ENCODE assay signal across 12 cellular contexts in the genomic region with DNA sequence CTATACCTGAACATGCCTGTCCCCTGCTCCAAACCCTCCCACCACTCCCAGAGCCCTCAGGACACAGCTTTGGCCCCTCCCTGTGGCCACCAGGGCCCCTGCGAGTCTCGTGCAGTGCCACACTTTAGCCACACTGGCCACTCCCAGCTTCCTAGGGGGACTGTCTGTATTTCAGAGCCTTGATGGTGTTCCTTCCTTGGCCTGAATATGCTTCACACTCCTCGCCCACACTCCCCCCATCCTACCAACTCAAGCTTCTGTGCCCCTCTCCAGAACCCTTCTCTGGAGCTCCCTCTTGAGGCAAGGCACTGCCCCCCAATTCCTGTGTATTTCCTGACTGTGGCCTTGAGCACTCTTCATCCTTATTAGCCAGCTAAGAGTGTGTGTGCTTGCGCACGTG.
DNase-seq lines count a peak whose midpoint lies in the region; ATAC-seq and TF ChIP-seq lines count a peak whose summit lies in the region.
"Had no signal": no experiment of that assay in that cellular context is flagged by ENCODE, and none has a peak within 500 bp of the region (broad histone marks: within the 10 kb centered on the region; RNA-seq: fewer than 3 reads in every experiment).

No MANE protein-coding gene starts in this region.

- H2AFZ ChIP-seq in SK-N-SH (ENCODE audit: low read depth), result no peak overlapping the region

- TF ChIP-seq EP300 in SK-N-SH (IDR thresholded peaks at IDR 0.05; ENCODE audit: borderline replicate concordance in 1 of 2, low read depth in 1 of 2, low read length in 1 of 2), result no peak

- no peak overlapping the region for H3K27ac ChIP-seq in SK-N-SH (ENCODE audit: low read depth in 2 of 2, low read length in 1 of 2)
- H3K27ac ChIP-seq: adrenal gland had no signal

- H3K4me3 ChIP-seq in SK-N-SH (ENCODE audit: low read depth in 2 of 2, low read length in 1 of 2) (no peak overlapping the region), choroid plexus epithelial cell (ENCODE audit: low read depth, low read length) (no peak overlapping the region)
- H3K4me3 ChIP-seq: adrenal gland had no signal

- peaks cover 7% of the 10 kb centered on the region for H3F3A ChIP-seq in SK-N-SH (replicated peaks; ENCODE audit: insufficient read depth)

- ATAC-seq in SK-N-SH treated with all-trans-retinoic acid at 6 μM for 48 hours, result no peak
- no peak for ATAC-seq in stimulated activated naive B cell treated with anti-CD40 and anti-IgM and Interleukin-4, amounts not matched to agents 10 μg/mL and 1 μg/mL and 100 μg/mL, for 72 hours (replicated peaks)
- ATAC-seq in HG03442 (IDR thresholded peaks at IDR 0.05; ENCODE audit: unreplicated experiment), result no peak
- no peak for ATAC-seq in HG02870 (IDR thresholded peaks at IDR 0.05; ENCODE audit: unreplicated experiment)
- no peak for ATAC-seq in GM21381 (IDR thresholded peaks at IDR 0.05; ENCODE audit: unreplicated experiment)
- ATAC-seq: naive thymus-derived CD8-positive, alpha-beta T cell had no signal

- DNase-seq in SK-N-SH (no peak), NAMALWA (ENCODE audit: low spot score) (peak; percentile 16), choroid plexus epithelial cell (ENCODE audit: low read depth) (no peak)
- DNase-seq in stimulated activated naive B cell treated with anti-CD40 and anti-IgM and Interleukin-4, amounts not matched to agents 10 μg/mL and 1 μg/mL and 100 μg/mL, for 72 hours, result no peak
- DNase-seq: activated B cell treated with CpG ODN at 0.5 μM for 24 hours; adrenal gland; effector CD4-positive, alpha-beta T cell; naive thymus-derived CD8-positive, alpha-beta T cell had no signal

- H4K20me1 ChIP-seq in SK-N-SH (ENCODE audit: insufficient read depth), result no peaks in the 10 kb centered on the region

- peak overlapping the region; percentile 69 for H3K27ac Mint-ChIP-seq in stimulated activated naive B cell treated with anti-CD40 and anti-IgM and Interleukin-4, amounts not matched to agents 10 μg/mL and 1 μg/mL and 100 μg/mL, for 72 hours
- H3K27ac Mint-ChIP-seq: activated B cell treated with CpG ODN at 0.5 μM for 24 hours had no signal

- peaks cover 7 to 13% of the 10 kb centered on the region in 2 donors for H3K4me1 Mint-ChIP-seq in stimulated activated naive B cell treated with anti-CD40 and anti-IgM and Interleukin-4, amounts not matched to agents 10 μg/mL and 1 μg/mL and 100 μg/mL, for 72 hours
- H3K4me1 Mint-ChIP-seq: activated B cell treated with CpG ODN at 0.5 μM for 24 hours had no signal

- H3K4me2 ChIP-seq in SK-N-SH, result no peak overlapping the region

- H3K9me2 ChIP-seq in SK-N-SH, result no peaks in the 10 kb centered on the region

- no peak overlapping the region for H3K9ac ChIP-seq in SK-N-SH

- no peaks in the 10 kb centered on the region for H3K27me3 Mint-ChIP-seq in stimulated activated naive B cell treated with anti-CD40 and anti-IgM and Interleukin-4, amounts not matched to agents 10 μg/mL and 1 μg/mL and 100 μg/mL, for 72 hours
- H3K27me3 Mint-ChIP-seq: activated B cell treated with CpG ODN at 0.5 μM for 24 hours; naive thymus-derived CD8-positive, alpha-beta T cell had no signal

- WGBS in SK-N-SH (ENCODE audit: low lambda C conversion rate), result 95% methylated on average over 5 of the region's 5 CpGs

- H3K36me3 Mint-ChIP-seq in stimulated activated naive B cell treated with anti-CD40 and anti-IgM and Interleukin-4, amounts not matched to agents 10 μg/mL and 1 μg/mL and 100 μg/mL, for 72 hours, result peaks cover 47 to 67% of the 10 kb centered on the region in 2 donors

- no peaks in the 10 kb centered on the region for H3K9me3 ChIP-seq in SK-N-SH
- H3K9me3 ChIP-seq: adrenal gland had no signal

- H3K4me3 Mint-ChIP-seq in stimulated activated naive B cell treated with anti-CD40 and anti-IgM and Interleukin-4, amounts not matched to agents 10 μg/mL and 1 μg/mL and 100 μg/mL, for 72 hours, result no peak overlapping the region
- H3K4me3 Mint-ChIP-seq: activated B cell treated with CpG ODN at 0.5 μM for 24 hours; naive thymus-derived CD8-positive, alpha-beta T cell had no signal

- POLR2A ChIA-PET in SK-N-SH (lab: Yijun Ruan, JAX), result no interaction called here

- no peaks in the 10 kb centered on the region for H3K4me1 ChIP-seq in SK-N-SH (ENCODE audit: control insufficient read depth in 1 of 2, insufficient read depth in 2 of 2, low read depth in 1 of 2, low read length in 1 of 2)
- H3K4me1 ChIP-seq: adrenal gland had no signal

- H3K36me3 ChIP-seq in SK-N-SH (replicated peaks in 1 of 2; ENCODE audit: control insufficient read depth in 1 of 2, insufficient read depth in 2 of 2, low read length in 1 of 2), result peaks cover 0 to 4% of the 10 kb centered on the region in 2 experiments
- H3K36me3 ChIP-seq: adrenal gland had no signal

- no peaks in the 10 kb centered on the region for H3K79me2 ChIP-seq in SK-N-SH (ENCODE audit: insufficient read depth)

- no peak for TF ChIP-seq RAD21 in SK-N-SH (IDR thresholded peaks at IDR 0.05; ENCODE audit: low read length)

- peak; percentile 21; the same call in 1 of the 2 replicates for TF ChIP-seq CTCF in SK-N-SH (IDR thresholded peaks at IDR 0.05)
- TF ChIP-seq CTCF in choroid plexus epithelial cell (conservative IDR thresholded peaks at IDR 0.05; ENCODE audit: low read depth, low read length), result peak; percentile 43

- H3K9me3 Mint-ChIP-seq in stimulated activated naive B cell treated with anti-CD40 and anti-IgM and Interleukin-4, amounts not matched to agents 10 μg/mL and 1 μg/mL and 100 μg/mL, for 72 hours, result no peaks in the 10 kb centered on the region
- H3K9me3 Mint-ChIP-seq: activated B cell treated with CpG ODN at 0.5 μM for 24 hours; naive thymus-derived CD8-positive, alpha-beta T cell had no signal

- CTCF ChIA-PET in SK-N-SH (lab: Yijun Ruan, JAX), result interaction anchor here (0.7 to 5.6 kb wide), 7 partner anchors 9 to 242 kb away, joined by 3 to 70 read pairs (median 14); a partner anchor contains a TSS

- no peaks in the 10 kb centered on the region for H3K27me3 ChIP-seq in SK-N-SH (ENCODE audit: insufficient read depth)
- H3K27me3 ChIP-seq: adrenal gland had no signal

TF ChIP-seq in SK-N-SH, 30 proteins besides CTCF, POLR2A, EP300 and RAD21 (continues in another document):
- TF ChIP-seq POLR2AphosphoS5 (IDR thresholded peaks at IDR 0.05; ENCODE audit: low read depth, low read length) (no peak), RXRA (IDR thresholded peaks at IDR 0.05; ENCODE audit: borderline replicate concordance, low read depth) (no peak), RFX5 (IDR thresholded peaks at IDR 0.05; ENCODE audit: low read length) (no peak), RCOR1 (IDR thresholded peaks at IDR 0.05; ENCODE audit: low read length) (no peak), JUND (IDR thresholded peaks at IDR 0.05) (no peak), NFIC (IDR thresholded peaks at IDR 0.05; ENCODE audit: borderline replicate concordance) (no peak), TEAD4 (IDR thresholded peaks at IDR 0.05; ENCODE audit: borderline replicate concordance, insufficient read depth) (no peak), SIN3A (IDR thresholded peaks at IDR 0.05; ENCODE audit: borderline replicate concordance, low read depth, low read length) (no peak)
- TF ChIP-seq, protein P1, sequence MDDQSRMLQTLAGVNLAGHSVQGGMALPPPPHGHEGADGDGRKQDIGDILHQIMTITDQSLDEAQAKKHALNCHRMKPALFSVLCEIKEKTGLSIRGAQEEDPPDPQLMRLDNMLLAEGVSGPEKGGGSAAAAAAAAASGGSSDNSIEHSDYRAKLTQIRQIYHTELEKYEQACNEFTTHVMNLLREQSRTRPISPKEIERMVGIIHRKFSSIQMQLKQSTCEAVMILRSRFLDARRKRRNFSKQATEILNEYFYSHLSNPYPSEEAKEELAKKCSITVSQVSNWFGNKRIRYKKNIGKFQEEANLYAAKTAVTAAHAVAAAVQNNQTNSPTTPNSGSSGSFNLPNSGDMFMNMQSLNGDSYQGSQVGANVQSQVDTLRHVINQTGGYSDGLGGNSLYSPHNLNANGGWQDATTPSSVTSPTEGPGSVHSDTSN (IDR thresholded peaks at IDR 0.05), result no peak

TF ChIP-seq in SK-N-SH treated with all-trans-retinoic acid at 6 μM for 48 hours, 23 proteins besides CTCF, POLR2A, EP300 and RAD21 (continues in another document):
- TF ChIP-seq TCF4 (CRISPR knock-in tag; IDR thresholded peaks at IDR 0.05; ENCODE audit: borderline replicate concordance) (no peak), BACH2 (CRISPR knock-in tag; IDR thresholded peaks at IDR 0.05; ENCODE audit: borderline replicate concordance) (no peak), ZFP3 (CRISPR knock-in tag; IDR thresholded peaks at IDR 0.05) (no peak), ARNTL (CRISPR knock-in tag; IDR thresholded peaks at IDR 0.05; ENCODE audit: borderline replicate concordance, low read depth) (no peak), ZC3H10 (CRISPR knock-in tag; IDR thresholded peaks at IDR 0.05) (no peak), ZFP30 (CRISPR knock-in tag; IDR thresholded peaks at IDR 0.05) (no peak), PPARA (CRISPR knock-in tag; IDR thresholded peaks at IDR 0.05; ENCODE audit: borderline replicate concordance) (no peak), ISL1 (CRISPR knock-in tag; IDR thresholded peaks at IDR 0.05) (no peak)
- TF ChIP-seq, protein P2, sequence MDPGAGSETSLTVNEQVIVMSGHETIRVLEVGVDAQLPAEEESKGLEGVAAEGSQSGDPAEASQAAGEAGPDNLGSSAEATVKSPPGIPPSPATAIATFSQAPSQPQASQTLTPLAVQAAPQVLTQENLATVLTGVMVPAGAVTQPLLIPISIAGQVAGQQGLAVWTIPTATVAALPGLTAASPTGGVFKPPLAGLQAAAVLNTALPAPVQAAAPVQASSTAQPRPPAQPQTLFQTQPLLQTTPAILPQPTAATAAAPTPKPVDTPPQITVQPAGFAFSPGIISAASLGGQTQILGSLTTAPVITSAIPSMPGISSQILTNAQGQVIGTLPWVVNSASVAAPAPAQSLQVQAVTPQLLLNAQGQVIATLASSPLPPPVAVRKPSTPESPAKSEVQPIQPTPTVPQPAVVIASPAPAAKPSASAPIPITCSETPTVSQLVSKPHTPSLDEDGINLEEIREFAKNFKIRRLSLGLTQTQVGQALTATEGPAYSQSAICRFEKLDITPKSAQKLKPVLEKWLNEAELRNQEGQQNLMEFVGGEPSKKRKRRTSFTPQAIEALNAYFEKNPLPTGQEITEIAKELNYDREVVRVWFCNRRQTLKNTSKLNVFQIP (CRISPR knock-in tag; IDR thresholded peaks at IDR 0.05; ENCODE audit: borderline replicate concordance, low read depth), result no peak
- TF ChIP-seq, protein P3, sequence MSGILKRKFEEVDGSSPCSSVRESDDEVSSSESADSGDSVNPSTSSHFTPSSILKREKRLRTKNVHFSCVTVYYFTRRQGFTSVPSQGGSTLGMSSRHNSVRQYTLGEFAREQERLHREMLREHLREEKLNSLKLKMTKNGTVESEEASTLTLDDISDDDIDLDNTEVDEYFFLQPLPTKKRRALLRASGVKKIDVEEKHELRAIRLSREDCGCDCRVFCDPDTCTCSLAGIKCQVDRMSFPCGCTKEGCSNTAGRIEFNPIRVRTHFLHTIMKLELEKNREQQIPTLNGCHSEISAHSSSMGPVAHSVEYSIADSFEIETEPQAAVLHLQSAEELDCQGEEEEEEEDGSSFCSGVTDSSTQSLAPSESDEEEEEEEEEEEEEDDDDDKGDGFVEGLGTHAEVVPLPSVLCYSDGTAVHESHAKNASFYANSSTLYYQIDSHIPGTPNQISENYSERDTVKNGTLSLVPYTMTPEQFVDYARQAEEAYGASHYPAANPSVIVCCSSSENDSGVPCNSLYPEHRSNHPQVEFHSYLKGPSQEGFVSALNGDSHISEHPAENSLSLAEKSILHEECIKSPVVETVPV (CRISPR knock-in tag; IDR thresholded peaks at IDR 0.05), result no peak
